18 cellular contexts compared by ENCODE assay signal in the genomic region with DNA sequence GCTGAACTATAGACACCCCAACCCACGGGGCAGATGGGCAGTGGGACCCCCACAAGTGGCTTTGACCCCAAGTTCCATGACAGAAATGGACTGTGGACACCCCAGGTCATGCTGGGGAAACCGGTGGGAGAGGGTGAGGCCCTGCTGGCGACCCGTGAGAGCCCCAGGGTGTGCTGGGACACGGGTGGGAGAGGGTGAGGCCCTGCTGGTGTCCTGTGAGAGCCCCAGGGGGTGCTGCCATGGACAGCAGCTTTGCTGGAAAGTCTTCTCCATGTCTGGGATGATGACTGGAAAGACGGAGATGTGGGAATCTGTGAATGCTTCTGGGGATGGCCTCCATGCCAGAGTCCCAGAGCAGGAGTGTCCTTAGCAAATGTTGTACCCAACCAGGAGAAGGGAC.
DNase-seq lines count a peak whose midpoint lies in the region; ATAC-seq, FAIRE-seq and TF ChIP-seq lines count a peak whose summit lies in the region.
"Had no signal": no experiment of that assay in that cellular context is flagged by ENCODE, and none has a peak within 500 bp of the region (broad histone marks: within the 10 kb centered on the region; RNA-seq: fewer than 3 reads in every experiment).

No MANE protein-coding gene starts in this region.

- no peaks in the 10 kb centered on the region for H3K36me3 ChIP-seq in IMR-90 (ENCODE audit: control insufficient read depth, insufficient read depth, low read length)
- H3K36me3 ChIP-seq in kidney (ENCODE audit: control insufficient read depth in 1 of 2, insufficient read depth in 2 of 2, low read length in 2 of 2): no peaks in the 10 kb centered on the region
- H3K36me3 ChIP-seq in spleen: no peaks in the 10 kb centered on the region
- no peaks in the 10 kb centered on the region for H3K36me3 ChIP-seq in body of pancreas (replicated peaks in 1 of 2; ENCODE audit: insufficient read depth in 1 of 2, low read depth in 2 of 2)
- H3K36me3 ChIP-seq: BE2C, HAP-1 had no signal

- H3K4me3 ChIP-seq in A549 (no peak overlapping the region), IMR-90 (ENCODE audit: insufficient read depth, low read depth, low read length) (no peak overlapping the region), kidney (ENCODE audit: low read length in 2 of 2) (no peak overlapping the region), spleen (no peak overlapping the region), body of pancreas (no peak overlapping the region)
- H3K4me3 ChIP-seq: HAP-1 had no signal

- WGBS in A549 (ENCODE audit: missing lambda C conversion rate): 35% methylated on average over 6 of the region's 6 CpGs
- WGBS in IMR-90 (ENCODE audit: extremely low coverage in 2 of 2, insufficient read length in 1 of 2), 2 experiments: 60% methylated on average over 3 of the region's 6 CpGs; no CpG with 5 or more reads in 1 of the 2 experiments
- 62 to 83% (median 79%) methylated on average over 6 of the region's 6 CpGs for WGBS in spleen, 5 donors
- 74 to 84% methylated on average over 6 of the region's 6 CpGs for WGBS in body of pancreas, 2 donors

- dilution Hi-C loops in IMR-90 (cut with HindIII; ENCODE audit: low sequenced_read_pairs, unreplicated experiment): no loop called here

- no peak overlapping the region for H3K56ac ChIP-seq in IMR-90 (ENCODE audit: extremely low read depth, insufficient read depth, low read length)

- no peak overlapping the region for H2BK120ac ChIP-seq in IMR-90 (ENCODE audit: low read depth, low read length)

- no peaks in the 10 kb centered on the region for H3K79me1 ChIP-seq in IMR-90 (ENCODE audit: low read depth in 1 of 2, low read length in 2 of 2)

- in situ Hi-C loops in IMR-90 (cut with MboI; ENCODE audit: low sequenced_read_pairs): no loop called here

- no peaks in the 10 kb centered on the region for H3K9me3 ChIP-seq in A549
- no peaks in the 10 kb centered on the region; the same call in 1 of the 2 replicates for H3K9me3 ChIP-seq in IMR-90 (ENCODE audit: control insufficient read depth, insufficient read depth, low read length)
- no peaks in the 10 kb centered on the region for H3K9me3 ChIP-seq in kidney (ENCODE audit: control insufficient read depth in 1 of 2, low read length in 2 of 2)
- H3K9me3 ChIP-seq in spleen: no peaks in the 10 kb centered on the region
- no peaks in the 10 kb centered on the region for H3K9me3 ChIP-seq in body of pancreas
- H3K9me3 ChIP-seq: BE2C, Caco-2, HAP-1 had no signal

- H3K23ac ChIP-seq in IMR-90 (ENCODE audit: low read depth, low read length): no peak overlapping the region

- intact Hi-C loops in IMR-90 (cut with micrococcal nuclease) (no loop called here), kidney (cut with DNase I) (no loop called here), spleen (cut with DNase I; ENCODE audit: low total_unique reads) (no loop called here), body of pancreas (cut with DNase I) (no loop called here)

- BruUV-seq in IMR-90 (replicated peaks; lab: Mats Ljungman, UMichigan): no TSS peak

- TF ChIP-seq RAD21 in A549 (conservative IDR thresholded peaks at IDR 0.05 in 1 of 2, IDR thresholded peaks at IDR 0.05 in 1 of 2) (no peak), IMR-90 (IDR thresholded peaks at IDR 0.05; ENCODE audit: low read length) (no peak)

- no peak overlapping the region for H3K14ac ChIP-seq in IMR-90 (replicated peaks; ENCODE audit: low read depth, low read length)

- CTCF ChIA-PET in A549 (lab: Yijun Ruan, JAX) (interaction anchor here (0.6 to 1.2 kb wide), 3 partner anchors 11 to 183 kb away, joined by 3 to 4 read pairs (median 3); no protein-coding TSS in a partner anchor), IMR-90 (lab: Yijun Ruan, JAX) (no interaction called here)

- no peaks in the 10 kb centered on the region for H4K20me1 ChIP-seq in IMR-90 (ENCODE audit: insufficient read depth, low read length)

- ATAC-seq in A549 (no peak), IMR-90 (ENCODE audit: low read depth) (no peak), body of pancreas (no peak)

- DNase-seq in A549 (ENCODE audit: low read depth in 1 of 2, low spot score in 1 of 2) (no peak), IMR-90 (no peak), kidney (peak; percentile 45), spleen (peak; percentile 70), T-helper 2 cell (no peak), globus pallidus (ENCODE audit: low spot score) (no peak), body of pancreas (no peak)
- DNase-seq: ACHN; BE2C; C1 segment of cervical spinal cord; Caco-2; CD4-positive, alpha-beta T cell had no signal

- no peak overlapping the region for H4K5ac ChIP-seq in IMR-90 (ENCODE audit: low read depth, low read length)

- no peak overlapping the region for H3K18ac ChIP-seq in IMR-90 (ENCODE audit: low read depth, low read length)

- H3K9ac ChIP-seq in IMR-90 (ENCODE audit: low read depth, low read length): no peak overlapping the region
- no peak overlapping the region for H3K9ac ChIP-seq in kidney (ENCODE audit: low read length in 2 of 2)

- no peak overlapping the region for H2AK5ac ChIP-seq in IMR-90 (ENCODE audit: low read depth, low read length)

- FAIRE-seq in A549 (lab: Jason Lieb, UNC) (no peak), kidney (lab: Jason Lieb, UNC) (no peak)
- FAIRE-seq: D721Med, G401.6, GM12891, GM19239 had no signal

- TF ChIP-seq EP300 in A549 (IDR thresholded peaks at IDR 0.05): no peak

- peak overlapping the region; percentile 39 for H2AFZ ChIP-seq in IMR-90 (replicated peaks; ENCODE audit: low read length, poor library complexity)

- TF ChIP-seq POLR2A in A549 (IDR thresholded peaks at IDR 0.05; ENCODE audit: low read length) (no peak), IMR-90 (IDR thresholded peaks at IDR 0.05; ENCODE audit: low read depth, low read length) (no peak), spleen (IDR thresholded peaks at IDR 0.05) (no peak), body of pancreas (IDR thresholded peaks at IDR 0.05) (no peak)

- H4K91ac ChIP-seq in IMR-90 (ENCODE audit: insufficient read depth, low read depth, low read length): no peak overlapping the region

- no peak overlapping the region for H3K4me2 ChIP-seq in A549
- H3K4me2 ChIP-seq in IMR-90 (ENCODE audit: low read depth, low read length): no peak overlapping the region

- no peak overlapping the region for H2AK9ac ChIP-seq in IMR-90 (replicated peaks; ENCODE audit: low read depth, low read length, poor library complexity)

- TF ChIP-seq CTCF in A549 (IDR thresholded peaks at IDR 0.05) (no peak), IMR-90 (conservative IDR thresholded peaks at IDR 0.05; ENCODE audit: low read depth, low read length) (no peak), kidney (IDR thresholded peaks at IDR 0.05; ENCODE audit: borderline replicate concordance, extremely low read depth, insufficient read depth) (no peak), spleen (IDR thresholded peaks at IDR 0.05 in 8 of 11, conservative IDR thresholded peaks at IDR 0.05 in 3 of 11) (no peak), body of pancreas (IDR thresholded peaks at IDR 0.05) (no peak)

- no peak overlapping the region for H2BK15ac ChIP-seq in IMR-90 (ENCODE audit: low read depth, low read length)

- H3K9me1 ChIP-seq in IMR-90 (ENCODE audit: insufficient read depth, low read length): no peaks in the 10 kb centered on the region

- H3K27me3 ChIP-seq in IMR-90 (ENCODE audit: control insufficient read depth, insufficient read depth, low read length) (no peaks in the 10 kb centered on the region), spleen (replicated peaks in 1 of 7) (no peaks in the 10 kb centered on the region), body of pancreas (no peaks in the 10 kb centered on the region)
- H3K27me3 ChIP-seq: BE2C had no signal

- H3K4ac ChIP-seq in IMR-90 (ENCODE audit: low read depth, low read length): no peak overlapping the region

- no peak overlapping the region for H4K8ac ChIP-seq in IMR-90 (ENCODE audit: low read depth in 2 of 2, low read length in 2 of 2)

- H3K27ac ChIP-seq in A549 (no peak overlapping the region), IMR-90 (ENCODE audit: insufficient read depth, low read length) (no peak overlapping the region), kidney (ENCODE audit: low read depth in 2 of 2, low read length in 2 of 2) (no peak overlapping the region), spleen (no peak overlapping the region), body of pancreas (no peak overlapping the region)
- H3K27ac ChIP-seq: HL-60 had no signal

- H3K4me1 ChIP-seq in A549 (no peaks in the 10 kb centered on the region), IMR-90 (ENCODE audit: control insufficient read depth, insufficient read depth, low read length) (no peaks in the 10 kb centered on the region), kidney (ENCODE audit: control insufficient read depth in 1 of 2, insufficient read depth in 1 of 2, low read depth in 1 of 2, low read length in 2 of 2) (no peaks in the 10 kb centered on the region), spleen (no peaks in the 10 kb centered on the region), body of pancreas (peaks cover 3% of the 10 kb centered on the region)
- H3K4me1 ChIP-seq: BE2C, Caco-2, HAP-1 had no signal

- POLR2A ChIA-PET in A549 (lab: Yijun Ruan, JAX): no interaction called here
- POLR2A ChIA-PET in IMR-90 (lab: Charles Lee; ENCODE audit: unreplicated experiment): no interaction called here

- H2BK5ac ChIP-seq in IMR-90 (ENCODE audit: low read depth, low read length, poor library complexity, severe bottlenecking): no peak overlapping the region

- H2BK20ac ChIP-seq in IMR-90 (ENCODE audit: low read depth, low read length): no peak overlapping the region

TF ChIP-seq in A549, 52 proteins besides CTCF, POLR2A, EP300 and RAD21 (continues in another document):
- TF ChIP-seq CBX2 (IDR thresholded peaks at IDR 0.05; ENCODE audit: borderline replicate concordance, low read depth): no peak

TF ChIP-seq in IMR-90, 13 proteins besides CTCF, POLR2A, EP300 and RAD21 (continues in another document):
- TF ChIP-seq NFE2L2 (IDR thresholded peaks at IDR 0.05; ENCODE audit: low read depth, low read length) (no peak), MAZ (IDR thresholded peaks at IDR 0.05; ENCODE audit: borderline replicate concordance, low read depth, low read length) (no peak), BHLHE40 (IDR thresholded peaks at IDR 0.05; ENCODE audit: low read depth, low read length) (no peak), USF2 (IDR thresholded peaks at IDR 0.05; ENCODE audit: low read depth, low read length) (no peak)

Comparison
In these comparisons a context has a peak if more than half of its experiments do, and no peak if none do; other contexts are left out.
1. DNase-seq: peak in kidney (single experiment) and spleen (single experiment); none in A549 (0 of 2), IMR-90 (single experiment), T-helper 2 cell (0 of 5), globus pallidus (single experiment) and body of pancreas (0 of 4).